Comparison of ENCODE assay signal across 8 cellular contexts in the genomic region with DNA sequence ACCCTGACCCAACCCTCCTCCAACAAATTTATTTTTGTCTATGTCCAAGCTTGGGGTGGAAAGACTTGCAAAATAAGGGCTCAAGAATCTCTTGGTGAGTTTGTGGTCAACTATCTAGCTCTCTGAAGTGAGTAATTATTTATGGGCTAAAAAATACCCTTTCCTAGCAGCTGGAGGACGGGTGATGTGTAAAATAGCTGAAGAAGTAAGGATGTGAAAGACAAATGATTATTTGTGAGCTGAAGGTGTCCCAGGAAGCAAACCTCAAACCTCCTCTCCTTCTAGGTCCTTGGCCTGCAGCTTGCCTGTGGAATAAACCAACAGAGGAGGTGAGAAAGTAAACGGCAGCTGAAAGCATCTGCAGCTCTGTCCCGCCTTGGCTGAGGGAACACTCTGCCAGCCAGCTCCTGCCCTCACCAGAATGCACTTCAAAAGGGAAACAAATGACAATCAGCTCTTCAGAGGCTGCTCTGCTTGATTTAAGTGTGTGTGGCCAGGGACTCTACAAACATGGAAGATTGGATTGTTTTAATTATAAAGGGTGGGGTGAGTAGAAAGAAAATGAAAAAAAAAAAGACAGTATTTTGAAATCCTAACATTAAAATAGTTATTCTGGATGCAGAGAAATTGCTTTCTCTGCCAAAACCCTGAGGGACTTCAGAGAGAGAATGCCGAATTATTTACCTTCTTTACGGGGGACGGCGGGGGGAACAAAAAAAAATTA.
DNase-seq lines count a peak whose midpoint lies in the region; ATAC-seq and TF ChIP-seq lines count a peak whose summit lies in the region.

No MANE protein-coding gene starts in this region.

- TF ChIP-seq CTCF in heart left ventricle (IDR thresholded peaks at IDR 0.05) = no peak

- no peaks in the 10 kb centered on the region for H3K27me3 ChIP-seq in heart left ventricle

- H3K27ac ChIP-seq in heart left ventricle (peak overlapping the region in 9 of 12 donors; percentile 5 to 63 (median 22)), skin epidermis (peak overlapping the region in 16 of 21 experiments; percentile 2 to 81 (median 59))

- no peaks in the 10 kb centered on the region for H3K36me3 ChIP-seq in heart left ventricle

- ATAC-seq in heart left ventricle (peak; percentile 40 to 50 (median 44)), GM18517 (IDR thresholded peaks at IDR 0.05; ENCODE audit: unreplicated experiment) (no peak), HG03175 (IDR thresholded peaks at IDR 0.05; ENCODE audit: unreplicated experiment) (no peak)

- no peak overlapping the region for H3K4me3 ChIP-seq in heart left ventricle
- no peak overlapping the region for H3K4me3 ChIP-seq in skin epidermis

- H3K4me1 ChIP-seq in heart left ventricle = peaks cover 0 to 75% (median 46%) of the 10 kb centered on the region in 12 donors

- DNase-seq in HT1080 (ENCODE audit: low read depth) = peak; percentile 55
- peak; percentile 94 for DNase-seq in SHP77 treated with DMSO at 0.1 percent for 48 hours (lab: John Stamatoyannopoulos, UW)
- peak in 1 of 5 donors; percentile 38 for DNase-seq in heart left ventricle
- DNase-seq in activated CD4-positive, alpha-beta T cell treated with anti-CD3 and anti-CD28 coated beads, Interleukin-2, amount 50 U/mL, for 48 hours = no peak
- no peak for DNase-seq in activated gamma-delta T cell (lab: John Stamatoyannopoulos, UW)

- intact Hi-C loops in heart left ventricle (cut with DNase I) = loop anchor here in 7 of 10 donors (5.0 to 10.0 kb wide), 5 partner anchors 42 to 237 kb away; a partner anchor contains a TSS

- no peaks in the 10 kb centered on the region for H3K9me3 ChIP-seq in heart left ventricle

- no peak for TF ChIP-seq POLR2A in heart left ventricle (IDR thresholded peaks at IDR 0.05)

- 55 to 63% (median 59%) methylated on average over 7 of the region's 7 CpGs for WGBS in heart left ventricle, 4 donors

Comparison
In these comparisons a context has a peak if more than half of its experiments do, and no peak if none do; other contexts are left out.
1. DNase-seq: peak in HT1080 (single experiment) and SHP77 treated with DMSO at 0.1 percent for 48 hours (single experiment); none in activated CD4-positive, alpha-beta T cell treated with anti-CD3 and anti-CD28 coated beads, Interleukin-2, amount 50 U/mL, for 48 hours (0 of 2) and activated gamma-delta T cell (single experiment).
2. ATAC-seq: peak in heart left ventricle (4 of 4); none in GM18517 (single experiment) and HG03175 (single experiment).